16 cellular contexts compared by ENCODE assay signal in the genomic region with DNA sequence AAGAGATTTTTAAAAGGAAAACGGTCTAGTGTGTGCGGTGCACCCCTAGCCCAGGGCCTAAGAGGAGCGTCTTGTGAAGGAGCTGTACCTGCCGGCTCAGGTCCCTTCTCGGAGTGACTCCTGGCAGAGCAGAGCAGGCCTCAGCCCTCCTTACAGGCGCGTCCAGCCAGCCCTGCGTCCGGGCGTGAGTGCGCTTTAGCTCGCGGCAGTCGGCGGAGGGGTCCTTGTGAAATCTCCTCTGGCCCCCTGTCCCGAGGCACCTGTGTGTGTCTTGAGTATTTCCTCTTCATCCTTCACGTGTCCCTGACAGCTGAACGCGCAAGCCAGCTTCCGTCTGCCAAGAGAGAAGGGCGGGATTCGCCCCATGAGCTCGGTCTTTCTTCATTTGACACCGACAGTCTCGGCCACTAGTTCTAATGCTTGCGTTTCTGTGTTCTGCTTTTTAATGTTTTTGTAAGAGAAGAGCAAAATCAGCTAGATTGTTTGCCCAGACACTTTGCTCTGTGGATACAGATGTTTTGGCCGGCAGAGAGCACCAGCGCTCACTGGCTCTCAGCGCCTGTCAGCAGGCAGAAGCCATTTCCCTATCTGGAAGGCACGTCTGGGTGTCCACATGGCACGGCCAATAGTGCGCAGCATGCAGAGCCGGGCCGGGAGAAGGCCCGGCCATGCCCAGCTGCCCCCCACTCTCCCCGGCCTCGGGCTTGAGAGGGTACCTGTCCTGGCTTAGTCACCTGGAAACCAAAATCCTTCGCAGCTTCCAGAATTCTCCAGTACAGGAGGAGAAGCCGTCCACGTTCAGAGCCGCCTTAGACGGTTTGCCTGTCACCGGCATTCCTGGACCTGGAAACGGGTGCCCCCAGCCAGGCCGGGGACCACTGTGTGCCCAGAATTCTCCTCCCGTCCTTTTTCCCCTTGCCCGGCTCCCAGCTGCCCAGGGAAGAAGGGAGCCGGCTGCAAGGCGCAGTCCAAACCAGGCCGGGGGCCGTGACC. TPM values are rescaled to one million over a fixed set of nuclear protein-coding genes. Genes with fewer than 3 reads are reported as not detected.
A peak's percentile ranks its signal among the peaks of the same experiment; 100 is the strongest.
DNase-seq lines count a peak whose midpoint lies in the region; ATAC-seq and TF ChIP-seq lines count a peak whose summit lies in the region.
"Had no signal": no experiment of that assay in that cellular context is flagged by ENCODE, and none has a peak within 500 bp of the region (broad histone marks: within the 10 kb centered on the region; RNA-seq: fewer than 3 reads in every experiment).

No MANE protein-coding gene starts in this region.

- H3K27me3 ChIP-seq in BE2C (no peaks in the 10 kb centered on the region), NT2/D1 (ENCODE audit: insufficient read depth, insufficient read length) (no peaks in the 10 kb centered on the region), gastroesophageal sphincter (no peaks in the 10 kb centered on the region)
- H3K27me3 ChIP-seq: brain microvascular endothelial cell had no signal

- no peaks in the 10 kb centered on the region for H3K9me3 Mint-ChIP-seq in neural crest cell
- H3K9me3 Mint-ChIP-seq: activated T-helper 2 cell treated with anti-CD3 and anti-CD28 coated beads, Interferon-gamma antibody, Interleukin-2, Interleukin-4, amounts not matched to agents 10 μg/mL and 5 μg/mL and 100 μg/mL, durations not matched to agents 14 hours and 24 hours and 36 hours had no signal

- peaks cover 3% of the 10 kb centered on the region for H3K36me3 Mint-ChIP-seq in neural crest cell (ENCODE audit: low read depth)

- H3K27ac Mint-ChIP-seq in neural crest cell (ENCODE audit: unreplicated experiment): no peak overlapping the region
- H3K27ac Mint-ChIP-seq: activated T-helper 2 cell treated with anti-CD3 and anti-CD28 coated beads, Interferon-gamma antibody, Interleukin-2, Interleukin-4, amounts not matched to agents 10 μg/mL and 5 μg/mL and 100 μg/mL, durations not matched to agents 14 hours and 24 hours and 36 hours had no signal

- H3K36me3 ChIP-seq in BE2C (peaks cover 45% of the 10 kb centered on the region), NT2/D1 (ENCODE audit: insufficient read depth, insufficient read length, low read length) (peaks cover 83% of the 10 kb centered on the region), gastroesophageal sphincter (peaks cover 0 to 26% of the 10 kb centered on the region in 2 donors)

- no peak overlapping the region for H3K4me3 ChIP-seq in BE2C (ENCODE audit: low read depth, low read length)
- no peak overlapping the region for H3K4me3 ChIP-seq in NT2/D1 (ENCODE audit: insufficient read length, low read depth)
- no peak overlapping the region for H3K4me3 ChIP-seq in gastroesophageal sphincter
- H3K4me3 ChIP-seq: GM12878 had no signal

- no peak for TF ChIP-seq POLR2A in gastroesophageal sphincter (IDR thresholded peaks at IDR 0.05)

- H3K9me3 ChIP-seq in BE2C (no peaks in the 10 kb centered on the region), NT2/D1 (ENCODE audit: insufficient read depth, low read length) (no peaks in the 10 kb centered on the region), gastroesophageal sphincter (no peaks in the 10 kb centered on the region)

- peak overlapping the region; percentile 52 for H3K4me3 Mint-ChIP-seq in neural crest cell

- H3K4me1 Mint-ChIP-seq in neural crest cell: peaks cover 20% of the 10 kb centered on the region

- H3K4me1 ChIP-seq in BE2C: no peaks in the 10 kb centered on the region
- peaks cover 22% of the 10 kb centered on the region for H3K4me1 ChIP-seq in NT2/D1 (ENCODE audit: insufficient read depth, insufficient read length)
- H3K4me1 ChIP-seq in gastroesophageal sphincter: peaks cover 0 to 79% (median 24%) of the 10 kb centered on the region in 3 donors

- TF ChIP-seq CTCF in BE2C (IDR thresholded peaks at IDR 0.05; ENCODE audit: low read depth, low read length) (peak; percentile 21; the same call in 1 of the 2 replicates), gastroesophageal sphincter (IDR thresholded peaks at IDR 0.05) (no peak), neural crest cell (conservative IDR thresholded peaks at IDR 0.05) (no peak)

- ATAC-seq in gastroesophageal sphincter (peak; percentile 31), GM21737 (IDR thresholded peaks at IDR 0.05; ENCODE audit: unreplicated experiment) (no peak), HG02970 (IDR thresholded peaks at IDR 0.05; ENCODE audit: low FRiP score, unreplicated experiment) (no peak)
- ATAC-seq: GM12878 had no signal

- H3K27me3 Mint-ChIP-seq in neural crest cell (ENCODE audit: low read depth): no peaks in the 10 kb centered on the region

- TF ChIP-seq EP300 in gastroesophageal sphincter (IDR thresholded peaks at IDR 0.05): no peak

- WGBS in gastroesophageal sphincter (ENCODE audit: low coverage in 1 of 2), 2 donors: 55 to 78% methylated on average over 19 to 28 of the region's 51 CpGs

- peak overlapping the region in 3 of 4 donors; percentile 21 to 46 (median 44) for H3K27ac ChIP-seq in gastroesophageal sphincter
- H3K27ac ChIP-seq: brain microvascular endothelial cell, epithelial cell of prostate had no signal

- DNase-seq in BE2C (no peak), NT2/D1 (ENCODE audit: low read depth, low spot score) (no peak), neural crest cell (ENCODE audit: low read depth, low spot score) (no peak)
- DNase-seq in activated CD4-positive, CD25-positive, alpha-beta regulatory T cell treated with anti-CD3 and anti-CD28 coated beads, Interleukin-2, amount 50 U/mL, for 72 hours: no peak
- DNase-seq in stimulated activated CD4-positive, alpha-beta T cell treated with anti-CD3 and anti-CD28 coated beads, Interleukin-15, amount 100 ng/mL, for 24 hours: no peak
- DNase-seq: activated CD4-positive, alpha-beta T cell treated with anti-CD3 and anti-CD28 coated beads, Interleukin-2, amount 50 U/mL, for 1 hour; AML-193; brain microvascular endothelial cell; retina; stimulated activated naive CD4-positive, alpha-beta T cell had no signal

- H3K9ac ChIP-seq in NT2/D1 (ENCODE audit: insufficient read length, low read depth): peak overlapping the region; percentile 45

RNA-seq across cellular contexts. Expression of a gene that starts 7.0 kb away (rescaled TPM):
- 190 TPM for polyA plus RNA-seq in BE2C (2012; ENCODE audit: insufficient read depth, insufficient read length, low read depth)
- total RNA-seq in gastroesophageal sphincter: 10 to 100 TPM; 18.4 to 34.8 (median 28.7) TPM
- total RNA-seq in neural crest cell: 50.4 and 55.2 TPM in 2 replicates

RNA-seq across cellular contexts. Expression of a gene that starts 51.0 kb away (rescaled TPM):
- polyA plus RNA-seq in BE2C (2012; ENCODE audit: insufficient read depth, insufficient read length, low read depth): 196 TPM
- total RNA-seq in gastroesophageal sphincter: 100 to 1,000 TPM; 151 to 261 (median 231) TPM
- 99.9 and 101 TPM in 2 replicates for total RNA-seq in neural crest cell
